ENCODE assay signal across 8 cellular contexts in the genomic region with DNA sequence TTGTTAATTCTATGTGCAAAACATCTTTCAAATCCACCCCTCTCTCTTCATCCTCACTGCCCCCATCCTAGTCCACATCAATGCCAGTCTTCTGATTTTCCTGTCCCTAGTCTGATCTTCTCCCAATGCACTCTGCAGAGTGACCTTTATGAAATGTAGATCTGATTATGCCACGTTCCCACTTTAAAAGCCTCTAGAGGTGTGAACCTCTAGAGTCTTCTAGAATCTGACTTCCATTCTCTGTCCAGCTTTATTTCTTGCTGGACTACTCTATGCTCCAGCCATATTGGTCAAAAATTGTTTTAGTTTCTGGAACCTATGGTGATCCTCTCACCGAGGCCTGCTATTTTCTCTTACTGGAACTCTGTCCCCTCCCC. TPM values are rescaled to one million over a fixed set of nuclear protein-coding genes. Genes with fewer than 3 reads are reported as not detected.
DNase-seq lines count a peak whose midpoint lies in the region; ATAC-seq, FAIRE-seq and TF ChIP-seq lines count a peak whose summit lies in the region.

No MANE protein-coding gene starts in this region.

- no peaks in the 10 kb centered on the region for H3F3A ChIP-seq in OCI-LY1 (ENCODE audit: insufficient read depth, low read length)

- H3K4me1 ChIP-seq in CD8-positive, alpha-beta T cell (ENCODE audit: insufficient read depth, low read length): peaks cover 16% of the 10 kb centered on the region
- H3K4me1 ChIP-seq in OCI-LY1 (ENCODE audit: insufficient read depth, low read length, severe bottlenecking): peaks cover 10% of the 10 kb centered on the region

- H3K27me3 ChIP-seq in CD8-positive, alpha-beta T cell (ENCODE audit: insufficient read depth, low read length): no peaks in the 10 kb centered on the region
- H3K27me3 ChIP-seq in OCI-LY1 (ENCODE audit: insufficient read depth, low read length): no peaks in the 10 kb centered on the region

- H3K4me3 ChIP-seq in CD8-positive, alpha-beta T cell (ENCODE audit: low read depth, low read length): peak overlapping the region; percentile 76
- H3K4me3 ChIP-seq in OCI-LY1 (ENCODE audit: low read depth, low read length, poor library complexity, severe bottlenecking): peak overlapping the region; percentile 63

- H3K36me3 Mint-ChIP-seq in CD8-positive, alpha-beta T cell: peaks cover 6% of the 10 kb centered on the region
- no peaks in the 10 kb centered on the region for H3K36me3 Mint-ChIP-seq in endothelial cell (ENCODE audit: low read depth, unreplicated experiment)
- H3K36me3 Mint-ChIP-seq in osteocyte (ENCODE audit: unreplicated experiment): no peaks in the 10 kb centered on the region

- peak overlapping the region; percentile 93 for H3K4me3 Mint-ChIP-seq in CD8-positive, alpha-beta T cell
- H3K4me3 Mint-ChIP-seq in endothelial cell (ENCODE audit: unreplicated experiment): peak overlapping the region; percentile 99
- H3K4me3 Mint-ChIP-seq in osteocyte (ENCODE audit: unreplicated experiment): peak overlapping the region; percentile 96

- no peak for TF ChIP-seq POLR2A in H54 (IDR thresholded peaks at IDR 0.05; ENCODE audit: low read depth, low read length)

- no peaks in the 10 kb centered on the region; the same call in 1 of the 2 replicates for H3K9me2 ChIP-seq in OCI-LY1 (ENCODE audit: low read depth, low read length)

- no peaks in the 10 kb centered on the region for H3K9me3 ChIP-seq in CD8-positive, alpha-beta T cell (ENCODE audit: low read length)
- no peaks in the 10 kb centered on the region for H3K9me3 ChIP-seq in OCI-LY1 (ENCODE audit: low read length)

- H3K9ac ChIP-seq in OCI-LY1 (ENCODE audit: low read length): peak overlapping the region; percentile 50; the same call in 1 of the 2 replicates

- DNase-seq in CD8-positive, alpha-beta T cell: no peak
- DNase-seq in endothelial cell (ENCODE audit: low spot score) (no peak), osteocyte (ENCODE audit: extremely low spot score, unreplicated experiment) (no peak), hypothalamus (lab: John Stamatoyannopoulos, UW) (no peak), NCI-H187 (lab: John Stamatoyannopoulos, UW) (no peak), H54 (ENCODE audit: insufficient read length, low spot score) (no peak), NCI-H774 (lab: John Stamatoyannopoulos, UW) (no peak)

- ATAC-seq in CD8-positive, alpha-beta T cell: no peak

- peak overlapping the region; percentile 98 for H3K27ac Mint-ChIP-seq in CD8-positive, alpha-beta T cell
- H3K27ac Mint-ChIP-seq in endothelial cell (ENCODE audit: unreplicated experiment) (peak overlapping the region; percentile 100), osteocyte (ENCODE audit: unreplicated experiment) (peak overlapping the region; percentile 90)

- no peak for TF ChIP-seq CTCF in CD8-positive, alpha-beta T cell (IDR thresholded peaks at IDR 0.05)
- TF ChIP-seq CTCF in OCI-LY1 (IDR thresholded peaks at IDR 0.05; ENCODE audit: low read length): no peak
- TF ChIP-seq CTCF in endothelial cell (IDR thresholded peaks at IDR 0.05; ENCODE audit: unreplicated experiment): no peak
- TF ChIP-seq CTCF in osteocyte (IDR thresholded peaks at IDR 0.05): no peak

- peak overlapping the region; percentile 60; the same call in 1 of the 2 replicates for H2AFZ ChIP-seq in OCI-LY1 (ENCODE audit: low read length)

- no peaks in the 10 kb centered on the region for H3K36me3 ChIP-seq in CD8-positive, alpha-beta T cell (ENCODE audit: insufficient read depth, low read length)
- H3K36me3 ChIP-seq in OCI-LY1 (ENCODE audit: insufficient read depth, low read length): no peaks in the 10 kb centered on the region

- POLR2A ChIA-PET in CD8-positive, alpha-beta T cell (lab: Charles Lee): interaction anchor here (0.6 to 1.2 kb wide), 4 partner anchors 80 to 633 kb away, joined by 3 read pairs; no protein-coding TSS in a partner anchor

- CTCF ChIA-PET in CD8-positive, alpha-beta T cell (lab: Charles Lee): no interaction called here

- H3K27ac ChIP-seq in CD8-positive, alpha-beta T cell (ENCODE audit: low read depth, low read length): peak overlapping the region; percentile 68
- H3K27ac ChIP-seq in OCI-LY1 (ENCODE audit: low read depth, low read length, poor library complexity, severe bottlenecking): no peak overlapping the region

- intact Hi-C loops in CD8-positive, alpha-beta T cell (cut with DNase I, micrococcal nuclease): loop anchor here (1.0 to 10.0 kb wide), 8 partner anchors 362 to 1608 kb away; a partner anchor contains a TSS

- no peak for FAIRE-seq in H54 (lab: Jason Lieb, UNC)

- peak overlapping the region; percentile 75 for H3K4me2 ChIP-seq in OCI-LY1 (ENCODE audit: low read length)

- H3K4me1 Mint-ChIP-seq in CD8-positive, alpha-beta T cell (ENCODE audit: low read depth): peaks cover 18% of the 10 kb centered on the region
- H3K4me1 Mint-ChIP-seq in endothelial cell (ENCODE audit: unreplicated experiment) (peaks cover 9% of the 10 kb centered on the region), osteocyte (ENCODE audit: unreplicated experiment) (peaks cover 7% of the 10 kb centered on the region)

- no peaks in the 10 kb centered on the region for H4K20me1 ChIP-seq in OCI-LY1 (ENCODE audit: insufficient read depth, low read length)

- no peaks in the 10 kb centered on the region for H3K9me3 Mint-ChIP-seq in CD8-positive, alpha-beta T cell
- H3K9me3 Mint-ChIP-seq in endothelial cell (ENCODE audit: unreplicated experiment) (no peaks in the 10 kb centered on the region), osteocyte (ENCODE audit: unreplicated experiment) (no peaks in the 10 kb centered on the region)

- H3K79me2 ChIP-seq in OCI-LY1 (ENCODE audit: insufficient read depth, low read length): no peaks in the 10 kb centered on the region

- no peaks in the 10 kb centered on the region for H3K27me3 Mint-ChIP-seq in CD8-positive, alpha-beta T cell (ENCODE audit: low read depth)
- peaks cover 4% of the 10 kb centered on the region for H3K27me3 Mint-ChIP-seq in endothelial cell (ENCODE audit: unreplicated experiment)
- H3K27me3 Mint-ChIP-seq in osteocyte (ENCODE audit: unreplicated experiment): peaks cover 6% of the 10 kb centered on the region

RNA-seq across cellular contexts. Expression of a gene that starts 32.5 kb away (rescaled TPM):
- total RNA-seq in CD8-positive, alpha-beta T cell: not detected
- not detected for total RNA-seq in endothelial cell (ENCODE audit: unreplicated experiment)
- total RNA-seq in osteocyte: not detected in 2 replicates
